Comparison of ENCODE assay signal across 8 cellular contexts in genomic region chr2:53422979-53423378, GRCh38.
A peak's percentile ranks its signal among the peaks of the same experiment; 100 is the strongest.
DNase-seq lines count a peak whose midpoint lies in the region; ATAC-seq and TF ChIP-seq lines count a peak whose summit lies in the region.

No MANE protein-coding gene starts in this region.

- H3K9me2 ChIP-seq in PC-3 (replicated peaks; ENCODE audit: low read length), result no peaks in the 10 kb centered on the region

- H4K8ac ChIP-seq in neuronal stem cell (ENCODE audit: low read depth, low read length), result no peak overlapping the region

- H3K9ac ChIP-seq in PC-3 (ENCODE audit: low read length) (no peak overlapping the region), neuronal stem cell (ENCODE audit: low read depth, low read length, poor library complexity) (no peak overlapping the region)

- CTCF ChIA-PET in PC-3 (lab: Charles Lee), result no interaction called here

- no peak overlapping the region for H3K4ac ChIP-seq in neuronal stem cell (ENCODE audit: low read length)

- peaks cover 14% of the 10 kb centered on the region for H3K27me3 Mint-ChIP-seq in stimulated activated memory B cell treated with anti-CD40 and anti-IgM and Interleukin-4, amounts not matched to agents 10 μg/mL and 1 μg/mL and 100 μg/mL, for 72 hours

- no peak overlapping the region for H3K27ac Mint-ChIP-seq in stimulated activated memory B cell treated with anti-CD40 and anti-IgM and Interleukin-4, amounts not matched to agents 10 μg/mL and 1 μg/mL and 100 μg/mL, for 72 hours

- no peak overlapping the region for H2BK5ac ChIP-seq in neuronal stem cell (ENCODE audit: low read length)

- H3F3A ChIP-seq in PC-3 (ENCODE audit: low read length, unreplicated experiment), result no peaks in the 10 kb centered on the region

- peak overlapping the region; percentile 21 for H2BK15ac ChIP-seq in neuronal stem cell (ENCODE audit: low read length)

- H3K27ac ChIP-seq in PC-3 (ENCODE audit: low read length) (no peak overlapping the region), dorsolateral prefrontal cortex (no peak overlapping the region), neuronal stem cell (replicated peaks; ENCODE audit: low read length) (no peak overlapping the region)

- no peak overlapping the region for H3K18ac ChIP-seq in neuronal stem cell (ENCODE audit: low read length)

- peak; percentile 79 for TF ChIP-seq CTCF in PC-3 (conservative IDR thresholded peaks at IDR 0.05; ENCODE audit: low read depth, low read length)
- peak in 42 of 56 donors; percentile 10 to 61 (median 36) for TF ChIP-seq CTCF in dorsolateral prefrontal cortex (IDR thresholded peaks at IDR 0.05 in 54 of 56, conservative IDR thresholded peaks at IDR 0.05 in 2 of 56; ENCODE audit: low read depth in 1 of 56, partially characterized antibody in 56 of 56)

- H2AK5ac ChIP-seq in neuronal stem cell (ENCODE audit: low read depth, low read length), result no peak overlapping the region

- no TSS peak for BruUV-seq in PC-3 (replicated peaks; lab: Mats Ljungman, UMichigan)

- H3K36me3 Mint-ChIP-seq in stimulated activated memory B cell treated with anti-CD40 and anti-IgM and Interleukin-4, amounts not matched to agents 10 μg/mL and 1 μg/mL and 100 μg/mL, for 72 hours, result no peaks in the 10 kb centered on the region

- H2BK120ac ChIP-seq in neuronal stem cell (ENCODE audit: low read depth, low read length), result no peak overlapping the region

- no peak overlapping the region for H3K4me3 Mint-ChIP-seq in stimulated activated memory B cell treated with anti-CD40 and anti-IgM and Interleukin-4, amounts not matched to agents 10 μg/mL and 1 μg/mL and 100 μg/mL, for 72 hours

- H3K4me2 ChIP-seq in PC-3 (ENCODE audit: low read length), result no peak overlapping the region
- no peak overlapping the region for H3K4me2 ChIP-seq in neuronal stem cell (ENCODE audit: insufficient read depth, low read length, poor library complexity, severe bottlenecking)

- DNase-seq in ELR (ENCODE audit: low read depth) (peak; percentile 69), PC-3 (peak; percentile 68), dorsolateral prefrontal cortex (peak in 1 of 10 donors; percentile 27), neuronal stem cell (ENCODE audit: low spot score) (peak; percentile 18)
- no peak for DNase-seq in activated T-cell treated with anti-CD3 and anti-CD28 coated beads, Interleukin-2, amount 50 U/mL, for 1 hour

- no CpG with 5 or more reads among the region's 3 CpGs for WGBS in neuronal stem cell (ENCODE audit: extremely low coverage in 2 of 2, insufficient read length in 2 of 2, insufficient replicate concordance in 1 of 2), 2 donors

- peaks cover 13% of the 10 kb centered on the region for H3K4me1 Mint-ChIP-seq in stimulated activated memory B cell treated with anti-CD40 and anti-IgM and Interleukin-4, amounts not matched to agents 10 μg/mL and 1 μg/mL and 100 μg/mL, for 72 hours

- no peak overlapping the region for H4K91ac ChIP-seq in neuronal stem cell (ENCODE audit: low read depth, low read length, poor library complexity)

- H3K4me1 ChIP-seq in PC-3 (ENCODE audit: insufficient read depth, low read length) (no peaks in the 10 kb centered on the region), neuronal stem cell (ENCODE audit: control insufficient read depth in 2 of 2, insufficient read depth in 1 of 2, low read depth in 1 of 2, low read length in 2 of 2) (no peaks in the 10 kb centered on the region)

- H4K20me1 ChIP-seq in PC-3 (ENCODE audit: low read length), result no peaks in the 10 kb centered on the region

- H3K79me2 ChIP-seq in PC-3 (ENCODE audit: low read length), result no peaks in the 10 kb centered on the region

- intact Hi-C loops in PC-3 (cut with micrococcal nuclease) (loop anchor here (2.0 to 10.0 kb wide), 2 partner anchors 292 to 318 kb away; no protein-coding TSS in a partner anchor), dorsolateral prefrontal cortex (cut with DNase I) (loop anchor here in 1 of 2 donors (10.0 kb wide), 1 partner anchor 292 kb away; no protein-coding TSS in a partner anchor)

- H3K4me3 ChIP-seq in PC-3 (ENCODE audit: low read length) (no peak overlapping the region), dorsolateral prefrontal cortex (no peak overlapping the region), neuronal stem cell (ENCODE audit: low read length in 2 of 2) (no peak overlapping the region)

- H3K9me3 Mint-ChIP-seq in stimulated activated memory B cell treated with anti-CD40 and anti-IgM and Interleukin-4, amounts not matched to agents 10 μg/mL and 1 μg/mL and 100 μg/mL, for 72 hours, result no peaks in the 10 kb centered on the region

- H3K9me3 ChIP-seq in PC-3 (ENCODE audit: low read length) (no peaks in the 10 kb centered on the region), neuronal stem cell (replicated peaks in 1 of 2; ENCODE audit: control insufficient read depth in 2 of 2, insufficient read depth in 1 of 2, low read depth in 1 of 2, low read length in 2 of 2) (no peaks in the 10 kb centered on the region)

- H2AFZ ChIP-seq in PC-3 (ENCODE audit: low read length) (peak overlapping the region; percentile 52; the same call in 1 of the 2 replicates), neuronal stem cell (ENCODE audit: low read length) (peak overlapping the region; percentile 77)

- H3K14ac ChIP-seq in neuronal stem cell (ENCODE audit: low read length), result no peak overlapping the region

- POLR2A ChIA-PET in PC-3 (lab: Charles Lee; ENCODE audit: unreplicated experiment), result no interaction called here

- H3K36me3 ChIP-seq in PC-3 (ENCODE audit: low read depth, low read length) (no peaks in the 10 kb centered on the region), neuronal stem cell (replicated peaks in 1 of 2; ENCODE audit: control insufficient read depth in 2 of 2, insufficient read depth in 2 of 2, low read length in 2 of 2) (no peaks in the 10 kb centered on the region)

- H2BK12ac ChIP-seq in neuronal stem cell (ENCODE audit: low read length), result no peak overlapping the region

- H3K23ac ChIP-seq in neuronal stem cell (ENCODE audit: low read depth, low read length, poor library complexity), result no peak overlapping the region

- ATAC-seq in GM19395 (IDR thresholded peaks at IDR 0.05; ENCODE audit: unreplicated experiment), result peak; percentile 83
- ATAC-seq in HG03439 (IDR thresholded peaks at IDR 0.05; ENCODE audit: unreplicated experiment), result peak; percentile 74
- ATAC-seq in PC-3, result peak; percentile 81
- no peak for ATAC-seq in stimulated activated memory B cell treated with anti-CD40 and anti-IgM and Interleukin-4, amounts not matched to agents 10 μg/mL and 1 μg/mL and 100 μg/mL, for 72 hours

- H3K27me3 ChIP-seq in PC-3 (ENCODE audit: low read length) (no peaks in the 10 kb centered on the region), dorsolateral prefrontal cortex (no peaks in the 10 kb centered on the region), neuronal stem cell (ENCODE audit: control insufficient read depth in 3 of 3, insufficient read depth in 3 of 3, low read depth in 1 of 3, low read length in 3 of 3) (no peaks in the 10 kb centered on the region)

- no peaks in the 10 kb centered on the region for H3K79me1 ChIP-seq in neuronal stem cell (ENCODE audit: low read depth, low read length)
